In genomic region chr16:4828567-4829320, GRCh38 we compare ENCODE assay signal across 18 cellular contexts. TPM values are rescaled to one million over a fixed set of nuclear protein-coding genes. Genes with fewer than 3 reads are reported as not detected.
"Had no signal": no experiment of that assay in that cellular context is flagged by ENCODE, and none has a peak within 500 bp of the region (broad histone marks: within the 10 kb centered on the region; RNA-seq: fewer than 3 reads in every experiment).

No MANE protein-coding gene starts in this region.

- H3K9ac ChIP-seq: neural progenitor cell had no signal

- H3K4me3 ChIP-seq: dorsolateral prefrontal cortex, neural progenitor cell, right lobe of liver, suprapubic skin had no signal

- H3K27ac ChIP-seq: brain microvascular endothelial cell, dorsolateral prefrontal cortex, neural progenitor cell, right lobe of liver, suprapubic skin had no signal

- H3K9me3 ChIP-seq: right lobe of liver, suprapubic skin had no signal

- FAIRE-seq: endometrium, islet of Langerhans, urothelium cell line had no signal

- H2AFZ ChIP-seq: neural progenitor cell had no signal

- ATAC-seq: activated CD4-positive, CD25-positive, alpha-beta regulatory T cell treated with anti-CD3 and anti-CD28 coated beads, Interleukin-2, amount 50 U/mL, for 24 hours; activated naive CD4-positive, alpha-beta T cell treated with anti-CD3 and anti-CD28 coated beads, Interleukin-2, amount 50 U/mL, for 72 hours; esophagus mucosa; right lobe of liver had no signal

- H3K4me2 ChIP-seq: neural progenitor cell had no signal

- H3K27me3 ChIP-seq: brain microvascular endothelial cell, dorsolateral prefrontal cortex, neural progenitor cell, right lobe of liver, suprapubic skin had no signal

- H3K4me1 ChIP-seq: right lobe of liver, suprapubic skin had no signal

- DNase-seq: activated effector memory CD4-positive, alpha-beta T cell treated with anti-CD3 and anti-CD28 coated beads, Interleukin-2, amount 50 U/mL, for 16 hours; brain microvascular endothelial cell; dorsolateral prefrontal cortex; mesendoderm; right lobe of liver; stimulated activated CD4-positive, alpha-beta T cell treated with anti-CD3 and anti-CD28 coated beads, Interleukin-12 subunit alpha, Interleukin-12 subunit beta, amount 100 ng/mL, for 4 hours; stimulated activated naive CD4-positive, alpha-beta T cell treated with Interleukin-2 at 50 U/mL for 16 hours; T-helper 2 cell had no signal

RNA-seq across cellular contexts. Expression of gene SMIM22, which starts 33.6 kb away (rescaled TPM):
- total RNA-seq: activated naive CD4-positive, alpha-beta T cell treated with anti-CD3 and anti-CD28 coated beads, Interleukin-2, amount 50 U/mL, for 72 hours; chondrocyte had no signal

RNA-seq across cellular contexts. Expression of gene SEPTIN12, which starts 40.6 kb away (rescaled TPM):
- total RNA-seq: activated naive CD4-positive, alpha-beta T cell treated with anti-CD3 and anti-CD28 coated beads, Interleukin-2, amount 50 U/mL, for 72 hours; chondrocyte; esophagus mucosa; liver; right lobe of liver; suprapubic skin had no signal
- polyA plus RNA-seq: liver had no signal
